In genomic region chr10:66555061-66555460, GRCh38 we compare ENCODE assay signal across 15 cellular contexts.
"Had no signal": no experiment of that assay in that cellular context is flagged by ENCODE, and none has a peak within 500 bp of the region (broad histone marks: within the 10 kb centered on the region; RNA-seq: fewer than 3 reads in every experiment).

No MANE protein-coding gene starts in this region.

- H3K27me3 ChIP-seq: ascending aorta, gastrocnemius medialis, hepatocyte, neural progenitor cell, suprapubic skin had no signal

- H2AFZ ChIP-seq: hepatocyte, neural progenitor cell had no signal

- ATAC-seq: activated T-cell treated with anti-CD3 and anti-CD28 coated beads, Interleukin-2, amount 50 U/mL, for 72 hours; gastrocnemius medialis; pancreas had no signal

- DNase-seq: activated CD4-positive, alpha-beta memory T cell treated with anti-CD3 and anti-CD28 coated beads, Interleukin-2, amount 10 ng/mL, durations not matched to agents 7 days and 5 days; activated naive CD8-positive, alpha-beta T cell treated with anti-CD3 and anti-CD28 coated beads, Interleukin-2, amount 10 ng/mL, durations not matched to agents 7 days and 5 days; activated T-cell treated with anti-CD3 and anti-CD28 coated beads, Interleukin-2, amount 50 U/mL, for 72 hours; cerebellar nuclear complex; gastrocnemius medialis; kidney glomerular epithelial cell; pancreas; retina; small intestine; stimulated activated naive CD4-positive, alpha-beta T cell; T-helper 9 cell had no signal

- H3K79me2 ChIP-seq: hepatocyte had no signal

- H3K9me3 ChIP-seq: ascending aorta, gastrocnemius medialis, pancreas, suprapubic skin had no signal

- H3K36me3 ChIP-seq: ascending aorta, gastrocnemius medialis, neural progenitor cell, pancreas, suprapubic skin had no signal

- H3K27ac ChIP-seq: ascending aorta, gastrocnemius medialis, hepatocyte, neural progenitor cell, pancreas, suprapubic skin had no signal

- H3K4me2 ChIP-seq: hepatocyte, neural progenitor cell had no signal

- H3K4me3 ChIP-seq: ascending aorta, gastrocnemius medialis, hepatocyte, neural progenitor cell, pancreas, suprapubic skin had no signal

- H3K4me1 ChIP-seq: ascending aorta, neural progenitor cell, pancreas had no signal

- H3K9ac ChIP-seq: neural progenitor cell had no signal
